ENCODE assay signal across 9 cellular contexts in genomic region chr3:27729748-27730611, GRCh38. TPM values are rescaled to one million over a fixed set of nuclear protein-coding genes. Genes with fewer than 3 reads are reported as not detected.
A peak's percentile ranks its signal among the peaks of the same experiment; 100 is the strongest.
DNase-seq lines count a peak whose midpoint lies in the region; ATAC-seq and TF ChIP-seq lines count a peak whose summit lies in the region.
"Had no signal": no experiment of that assay in that cellular context is flagged by ENCODE, and none has a peak within 500 bp of the region (broad histone marks: within the 10 kb centered on the region; RNA-seq: fewer than 3 reads in every experiment).

No MANE protein-coding gene starts in this region.

- DNase-seq in GM23248 (peak; percentile 50), T-cell (no peak), endothelial cell (ENCODE audit: low spot score) (no peak), osteocyte (ENCODE audit: extremely low spot score, unreplicated experiment) (no peak), midbrain (lab: John Stamatoyannopoulos, UW) (no peak), SHP77 treated with DMSO at 0.1 percent for 48 hours (lab: John Stamatoyannopoulos, UW) (no peak), MV-4-11 (lab: John Stamatoyannopoulos, UW) (no peak)

- H3K9me3 Mint-ChIP-seq in T-cell (no peaks in the 10 kb centered on the region), endothelial cell (ENCODE audit: unreplicated experiment) (no peaks in the 10 kb centered on the region), osteocyte (ENCODE audit: unreplicated experiment) (no peaks in the 10 kb centered on the region)

- POLR2A ChIA-PET in T-cell (lab: Charles Lee) = no interaction called here

- H3K9ac ChIP-seq in GM23248 = no peak overlapping the region

- in situ Hi-C loops in GM23248 (cut with MboI) = no loop called here

- H3K27me3 Mint-ChIP-seq in T-cell (peaks cover 63 to 66% of the 10 kb centered on the region in 2 donors), endothelial cell (ENCODE audit: unreplicated experiment) (peaks cover 19% of the 10 kb centered on the region), osteocyte (ENCODE audit: unreplicated experiment) (peaks cover 81% of the 10 kb centered on the region)

- H3K36me3 Mint-ChIP-seq in T-cell (no peaks in the 10 kb centered on the region), endothelial cell (ENCODE audit: low read depth, unreplicated experiment) (no peaks in the 10 kb centered on the region), osteocyte (ENCODE audit: unreplicated experiment) (no peaks in the 10 kb centered on the region)

- H3K4me1 Mint-ChIP-seq in T-cell = peaks cover 39 to 47% (median 41%) of the 10 kb centered on the region in 3 donors
- peaks cover 19% of the 10 kb centered on the region for H3K4me1 Mint-ChIP-seq in endothelial cell (ENCODE audit: unreplicated experiment)
- H3K4me1 Mint-ChIP-seq in osteocyte (ENCODE audit: unreplicated experiment) = peaks cover 30% of the 10 kb centered on the region

- peaks cover 81% of the 10 kb centered on the region for H3K27me3 ChIP-seq in GM23248 (replicated peaks; ENCODE audit: insufficient read depth)

- peak overlapping the region; percentile 58 for H3K4me2 ChIP-seq in GM23248 (ENCODE audit: unreplicated experiment)

- peak overlapping the region in 1 of 2 donors; percentile 43 for H3K27ac Mint-ChIP-seq in T-cell
- no peak overlapping the region for H3K27ac Mint-ChIP-seq in endothelial cell (ENCODE audit: unreplicated experiment)
- no peak overlapping the region for H3K27ac Mint-ChIP-seq in osteocyte (ENCODE audit: unreplicated experiment)

- H3K79me2 ChIP-seq in GM23248 (ENCODE audit: insufficient read depth) = no peaks in the 10 kb centered on the region

- ATAC-seq in T-cell (replicated peaks in 1 of 4) (peak in 2 of 4 experiments; percentile 17 to 24), GM19351 (IDR thresholded peaks at IDR 0.05; ENCODE audit: unreplicated experiment) (no peak)

- H3K36me3 ChIP-seq in GM23248 (ENCODE audit: low read depth) = no peaks in the 10 kb centered on the region
- H3K36me3 ChIP-seq: SJSA1 had no signal

- 1 to 3% methylated on average over 41 of the region's 41 CpGs for WGBS in GM23248 (ENCODE audit: low coverage in 1 of 2, low lambda C conversion rate in 2 of 2, missing lambda C conversion rate in 2 of 2), 2 experiments

- no peaks in the 10 kb centered on the region for H3K9me2 ChIP-seq in GM23248 (ENCODE audit: insufficient read depth)

- H4K20me1 ChIP-seq in GM23248 (ENCODE audit: insufficient read depth) = no peaks in the 10 kb centered on the region

- H3K9me3 ChIP-seq in GM23248 (ENCODE audit: low read depth) = no peaks in the 10 kb centered on the region
- H3K9me3 ChIP-seq: SJSA1 had no signal

- H3F3A ChIP-seq in GM23248 (ENCODE audit: insufficient read depth) = peaks cover 4% of the 10 kb centered on the region; the same call in 1 of the 2 replicates

- H3K4me3 ChIP-seq in GM23248 = peak overlapping the region; percentile 45
- H3K4me3 ChIP-seq: SJSA1 had no signal

- H3K27ac ChIP-seq in GM23248 = no peak overlapping the region
- H3K27ac ChIP-seq: SJSA1 had no signal

- H2AFZ ChIP-seq in GM23248 = peak overlapping the region; percentile 48; the same call in 1 of the 2 replicates

- H3K4me3 Mint-ChIP-seq in T-cell (peak overlapping the region; percentile 37 to 74 (median 64)), endothelial cell (ENCODE audit: unreplicated experiment) (peak overlapping the region; percentile 73), osteocyte (ENCODE audit: unreplicated experiment) (peak overlapping the region; percentile 46)

- TF ChIP-seq CTCF in endothelial cell (IDR thresholded peaks at IDR 0.05; ENCODE audit: unreplicated experiment) (no peak), osteocyte (IDR thresholded peaks at IDR 0.05) (no peak)

- peaks cover 4% of the 10 kb centered on the region; the same call in 1 of the 2 replicates for H3K4me1 ChIP-seq in GM23248 (ENCODE audit: insufficient read depth)
- H3K4me1 ChIP-seq: SJSA1 had no signal

- CTCF ChIA-PET in T-cell (lab: Charles Lee) = no interaction called here

RNA-seq across cellular contexts. Expression of gene EOMES, which starts 7.9 kb away (rescaled TPM):
- total RNA-seq in GM23248 (2014; rRNA removed; shearing (Covaris generic)) = 0.11 TPM in 1 of 2 replicates, not detected in the other
- not detected in 2 replicates for polyA plus RNA-seq in GM23248 (2016; fragmentation: Nextera tagmentation; extraction: Ambion mirVana)
- total RNA-seq in T-cell = 10 to 100 TPM in 3 of 5 donors, 1 to 10 TPM in 2; 6.2 to 22.8 (median 14.4) TPM
- total RNA-seq in endothelial cell (ENCODE audit: unreplicated experiment) = 5.1 TPM
- not detected in 2 replicates for total RNA-seq in osteocyte
- total RNA-seq: SJSA1 had no signal
